20 cellular contexts compared by ENCODE assay signal in the genomic region with DNA sequence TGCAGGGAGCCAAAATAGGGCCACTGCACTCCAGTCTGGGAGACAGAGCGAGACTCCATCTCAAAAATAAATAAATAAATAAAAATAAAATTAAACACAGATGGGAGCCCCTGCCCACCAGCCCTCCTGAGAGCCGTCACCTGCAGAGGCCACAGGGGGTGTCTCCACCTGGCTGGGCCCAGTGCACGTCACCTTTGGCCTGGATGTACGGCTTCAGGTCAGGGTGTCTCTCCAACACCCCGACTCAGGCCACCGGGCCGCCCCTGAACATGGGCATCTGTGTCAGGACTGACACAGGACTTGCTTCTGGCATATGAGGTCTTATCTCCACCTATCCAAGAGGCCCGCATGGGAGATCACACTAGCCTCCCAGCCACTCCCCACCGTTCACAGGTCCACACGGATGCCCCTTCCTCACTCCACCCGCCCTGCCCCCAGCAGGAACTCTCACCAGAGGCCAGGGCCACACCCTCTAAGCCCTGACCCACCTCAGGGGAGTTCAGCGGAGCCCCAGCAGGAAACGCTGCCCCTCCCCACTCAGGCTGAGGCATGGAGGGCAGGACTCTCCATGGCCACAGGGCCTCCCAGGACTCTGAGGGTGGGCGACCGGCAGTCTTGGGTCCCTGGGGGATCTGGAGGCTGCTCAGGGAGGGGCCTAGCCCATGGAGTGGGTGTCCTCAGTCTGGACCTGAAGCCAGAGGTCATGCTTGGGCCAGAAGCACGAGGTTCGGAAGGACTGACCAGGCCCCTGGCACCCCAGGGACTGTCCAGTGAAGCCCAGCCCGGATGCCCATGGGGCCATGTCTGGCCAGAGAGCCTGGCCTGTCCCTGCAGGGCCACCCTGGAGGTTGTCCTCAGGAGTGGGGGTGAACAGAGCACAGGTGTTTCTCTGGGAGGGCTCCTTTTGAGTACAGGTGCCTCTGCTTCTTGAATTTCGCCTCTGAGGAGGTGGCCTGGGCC. TPM values are rescaled to one million over a fixed set of nuclear protein-coding genes. Genes with fewer than 3 reads are reported as not detected.
DNase-seq lines count a peak whose midpoint lies in the region; ATAC-seq and TF ChIP-seq lines count a peak whose summit lies in the region.
"Had no signal": no experiment of that assay in that cellular context is flagged by ENCODE, and none has a peak within 500 bp of the region (broad histone marks: within the 10 kb centered on the region; RNA-seq: fewer than 3 reads in every experiment).

No MANE protein-coding gene starts in this region.

- no peak overlapping the region for H3K27ac Mint-ChIP-seq in chondrocyte (ENCODE audit: unreplicated experiment)
- H3K27ac Mint-ChIP-seq in naive thymus-derived CD4-positive, alpha-beta T cell: no peak overlapping the region
- H3K27ac Mint-ChIP-seq: CD4-positive, CD25-positive, alpha-beta regulatory T cell; IgD-negative memory B cell had no signal

- H3K36me3 ChIP-seq in BLaER1 treated with 17β-estradiol and CSF1 and Interleukin-3, amounts not matched to agents 10 nM and 100 nM: no peaks in the 10 kb centered on the region
- no peaks in the 10 kb centered on the region for H3K36me3 ChIP-seq in naive thymus-derived CD4-positive, alpha-beta T cell (ENCODE audit: control insufficient read depth in 2 of 3, insufficient read depth in 3 of 3, low read length in 3 of 3)
- H3K36me3 ChIP-seq: HAP-1 had no signal

- peak; percentile 85 for DNase-seq in chondrocyte (ENCODE audit: low spot score)
- peak in 2 of 3 donors; percentile 34 to 44 for DNase-seq in right cardiac atrium
- DNase-seq in naive thymus-derived CD4-positive, alpha-beta T cell: no peak
- DNase-seq in NCI-H82 (lab: John Stamatoyannopoulos, UW): no peak
- no peak for DNase-seq in HPDE6-E6E7 (ENCODE audit: extremely low spot score)
- no peak for DNase-seq in posterior vena cava (ENCODE audit: low spot score)
- DNase-seq: CD4-positive, CD25-positive, alpha-beta regulatory T cell; EL; GF-D8; GM23248; NCI-H1694 treated with DMSO at 0.1 percent for 48 hours; NCI-H446; NCI-H526; OCI-M1; SHP77 had no signal

- H3K4me1 ChIP-seq in BLaER1 treated with 17β-estradiol and CSF1 and Interleukin-3, amounts not matched to agents 10 nM and 100 nM: peaks cover 14 to 57% (median 43%) of the 10 kb centered on the region in 10 experiments
- no peaks in the 10 kb centered on the region for H3K4me1 ChIP-seq in right cardiac atrium (ENCODE audit: control insufficient read depth, insufficient read depth, low read length)
- no peaks in the 10 kb centered on the region for H3K4me1 ChIP-seq in naive thymus-derived CD4-positive, alpha-beta T cell (ENCODE audit: control insufficient read depth in 2 of 2, insufficient read depth in 2 of 2, low read length in 2 of 2)
- H3K4me1 ChIP-seq: HAP-1 had no signal

- no peak overlapping the region for H3K27ac ChIP-seq in BLaER1 treated with 17β-estradiol and CSF1 and Interleukin-3, amounts not matched to agents 10 nM and 100 nM
- no peak overlapping the region for H3K27ac ChIP-seq in right cardiac atrium (ENCODE audit: low read length)
- H3K27ac ChIP-seq in naive thymus-derived CD4-positive, alpha-beta T cell (ENCODE audit: low read depth, low read length): no peak overlapping the region
- H3K27ac ChIP-seq: GM23248 had no signal

- peak overlapping the region in 1 of 10 experiments; percentile 13; a peak in 1 of 20 replicates for H3K4me3 ChIP-seq in BLaER1 treated with 17β-estradiol and CSF1 and Interleukin-3, amounts not matched to agents 10 nM and 100 nM
- no peak overlapping the region for H3K4me3 ChIP-seq in right cardiac atrium (ENCODE audit: low read length)
- H3K4me3 ChIP-seq in naive thymus-derived CD4-positive, alpha-beta T cell (ENCODE audit: low read length): no peak overlapping the region
- H3K4me3 ChIP-seq: GM23248, HAP-1 had no signal

- H3K27me3 Mint-ChIP-seq in chondrocyte (ENCODE audit: low read depth): peaks cover 45% of the 10 kb centered on the region
- no peaks in the 10 kb centered on the region for H3K27me3 Mint-ChIP-seq in naive thymus-derived CD4-positive, alpha-beta T cell
- H3K27me3 Mint-ChIP-seq: CD4-positive, CD25-positive, alpha-beta regulatory T cell; IgD-negative memory B cell had no signal

- H3K9me3 Mint-ChIP-seq in chondrocyte (ENCODE audit: low read depth): peaks cover 6% of the 10 kb centered on the region
- no peaks in the 10 kb centered on the region for H3K9me3 Mint-ChIP-seq in naive thymus-derived CD4-positive, alpha-beta T cell
- H3K9me3 Mint-ChIP-seq: IgD-negative memory B cell had no signal

- no peaks in the 10 kb centered on the region for H3K4me1 Mint-ChIP-seq in chondrocyte (ENCODE audit: low read depth)
- no peaks in the 10 kb centered on the region for H3K4me1 Mint-ChIP-seq in naive thymus-derived CD4-positive, alpha-beta T cell
- H3K4me1 Mint-ChIP-seq: CD4-positive, CD25-positive, alpha-beta regulatory T cell; IgD-negative memory B cell had no signal

- 0 out of 22 replicates have a peak, but pooled peaks cover 0 to 7% (median 0%) of the 10 kb centered on the region in 11 experiments for H3K9me3 ChIP-seq in BLaER1 treated with 17β-estradiol and CSF1 and Interleukin-3, amounts not matched to agents 10 nM and 100 nM (replicated peaks in 1 of 11)
- H3K9me3 ChIP-seq in right cardiac atrium (ENCODE audit: control insufficient read depth, low read length): no peaks in the 10 kb centered on the region
- no peaks in the 10 kb centered on the region for H3K9me3 ChIP-seq in naive thymus-derived CD4-positive, alpha-beta T cell (ENCODE audit: control insufficient read depth in 2 of 3, low read length in 3 of 3)
- H3K9me3 ChIP-seq: HAP-1 had no signal

- peaks cover 0 to 24% (median 13%) of the 10 kb centered on the region in 11 experiments; a peak in 12 of 22 replicates for H4K20me1 ChIP-seq in BLaER1 treated with 17β-estradiol and CSF1 and Interleukin-3, amounts not matched to agents 10 nM and 100 nM

- peak overlapping the region in 3 of 11 experiments; percentile 21 to 36 (median 35); a peak in 5 of 22 replicates for H3K9ac ChIP-seq in BLaER1 treated with 17β-estradiol and CSF1 and Interleukin-3, amounts not matched to agents 10 nM and 100 nM
- H3K9ac ChIP-seq: GM23248 had no signal

- CTCF ChIA-PET in naive thymus-derived CD4-positive, alpha-beta T cell (lab: Charles Lee): interaction anchor here (0.7 kb wide), 1 partner anchor 12 kb away, joined by 4 read pairs; no protein-coding TSS in a partner anchor

- peaks cover 0 to 5% (median 0%) of the 10 kb centered on the region in 11 experiments; a peak in 1 of 22 replicates for H3K27me3 ChIP-seq in BLaER1 treated with 17β-estradiol and CSF1 and Interleukin-3, amounts not matched to agents 10 nM and 100 nM
- H3K27me3 ChIP-seq in right cardiac atrium (ENCODE audit: control insufficient read depth, insufficient read depth): no peaks in the 10 kb centered on the region
- no peaks in the 10 kb centered on the region for H3K27me3 ChIP-seq in naive thymus-derived CD4-positive, alpha-beta T cell (ENCODE audit: control insufficient read depth in 2 of 2, insufficient read depth in 2 of 2, low read length in 2 of 2)

- no peak overlapping the region for H3K4me3 Mint-ChIP-seq in chondrocyte (ENCODE audit: unreplicated experiment)
- H3K4me3 Mint-ChIP-seq in naive thymus-derived CD4-positive, alpha-beta T cell: no peak overlapping the region
- H3K4me3 Mint-ChIP-seq: CD4-positive, CD25-positive, alpha-beta regulatory T cell; IgD-negative memory B cell had no signal

- intact Hi-C loops in right cardiac atrium (cut with DNase I) (no loop called here), posterior vena cava (cut with DNase I) (no loop called here)
- intact Hi-C loops in naive thymus-derived CD4-positive, alpha-beta T cell (cut with micrococcal nuclease): no loop called here

- POLR2A ChIA-PET in naive thymus-derived CD4-positive, alpha-beta T cell (lab: Charles Lee): interaction anchor here (0.6 kb wide), 1 partner anchor 28 kb away, joined by 4 read pairs; no protein-coding TSS in a partner anchor

- no peak for TF ChIP-seq CTCF in chondrocyte (IDR thresholded peaks at IDR 0.05)

- H3K36me3 Mint-ChIP-seq in chondrocyte (ENCODE audit: low read depth): peaks cover 2% of the 10 kb centered on the region
- no peaks in the 10 kb centered on the region for H3K36me3 Mint-ChIP-seq in naive thymus-derived CD4-positive, alpha-beta T cell
- H3K36me3 Mint-ChIP-seq: CD4-positive, CD25-positive, alpha-beta regulatory T cell; IgD-negative memory B cell had no signal

- peak overlapping the region; percentile 30 to 100 (median 85) for H3K4me2 ChIP-seq in BLaER1 treated with 17β-estradiol and CSF1 and Interleukin-3, amounts not matched to agents 10 nM and 100 nM

- WGBS in right cardiac atrium: 81% methylated on average over 19 of the region's 19 CpGs

- no peak for ATAC-seq in right cardiac atrium
- peak; percentile 19 for ATAC-seq in naive thymus-derived CD4-positive, alpha-beta T cell
- no peak for ATAC-seq in GM21381 (IDR thresholded peaks at IDR 0.05; ENCODE audit: unreplicated experiment)

RNA-seq across cellular contexts. Expression of a gene that starts 1.6 kb away (rescaled TPM):
- total RNA-seq in chondrocyte: not detected in 3 replicates
- under 1 TPM in 1 of 4 donors, not detected in 3; 0.03 TPM for total RNA-seq in right cardiac atrium
- not detected for polyA plus RNA-seq in right cardiac atrium
- total RNA-seq in naive thymus-derived CD4-positive, alpha-beta T cell: under 1 TPM in 1 of 5 experiments, not detected in 4; 0.22 TPM
- not detected for polyA plus RNA-seq in naive thymus-derived CD4-positive, alpha-beta T cell
- under 1 TPM in 1 of 2 donors, not detected in 1; 0.09 TPM for total RNA-seq in posterior vena cava
- total RNA-seq: CD4-positive, CD25-positive, alpha-beta regulatory T cell; M059J had no signal
- polyA plus RNA-seq: CD4-positive, CD25-positive, alpha-beta regulatory T cell; GM23248; IgD-negative memory B cell had no signal

RNA-seq across cellular contexts. Expression of a gene that starts 8.5 kb away (rescaled TPM):
- not detected in 3 replicates for total RNA-seq in chondrocyte
- total RNA-seq in right cardiac atrium: not detected
- polyA plus RNA-seq in right cardiac atrium: not detected
- not detected for total RNA-seq in naive thymus-derived CD4-positive, alpha-beta T cell
- polyA plus RNA-seq in naive thymus-derived CD4-positive, alpha-beta T cell: not detected
- total RNA-seq in posterior vena cava: not detected
- total RNA-seq: CD4-positive, CD25-positive, alpha-beta regulatory T cell; GM23248; M059J had no signal
- polyA plus RNA-seq: CD4-positive, CD25-positive, alpha-beta regulatory T cell; GM23248; IgD-negative memory B cell had no signal

RNA-seq across cellular contexts. Expression of a gene that starts 35.9 kb away (rescaled TPM):
- total RNA-seq in chondrocyte (not detected in 3 replicates), right cardiac atrium (not detected), posterior vena cava (not detected)
- polyA plus RNA-seq in right cardiac atrium: 0.14 TPM
- not detected for total RNA-seq in naive thymus-derived CD4-positive, alpha-beta T cell
- polyA plus RNA-seq in naive thymus-derived CD4-positive, alpha-beta T cell: not detected
- total RNA-seq: CD4-positive, CD25-positive, alpha-beta regulatory T cell; GM23248; M059J had no signal
- polyA plus RNA-seq: CD4-positive, CD25-positive, alpha-beta regulatory T cell; GM23248; IgD-negative memory B cell had no signal

Comparison
In these comparisons a context has a peak if more than half of its experiments do, and no peak if none do; other contexts are left out.
1. DNase-seq: peak in chondrocyte (single experiment) and right cardiac atrium (2 of 3); none in naive thymus-derived CD4-positive, alpha-beta T cell (0 of 9), NCI-H82 (single experiment), HPDE6-E6E7 (single experiment) and posterior vena cava (single experiment).